27 cellular contexts compared by ENCODE assay signal in genomic region chr9:21728781-21729180, GRCh38.
A peak's percentile ranks its signal among the peaks of the same experiment; 100 is the strongest.
DNase-seq lines count a peak whose midpoint lies in the region; ATAC-seq, FAIRE-seq and TF ChIP-seq lines count a peak whose summit lies in the region.
"Had no signal": no experiment of that assay in that cellular context is flagged by ENCODE, and none has a peak within 500 bp of the region (broad histone marks: within the 10 kb centered on the region; RNA-seq: fewer than 3 reads in every experiment).

No MANE protein-coding gene starts in this region.

- no peak for FAIRE-seq in A549 (lab: Jason Lieb, UNC)
- FAIRE-seq: endometrium, small intestine had no signal

- POLR2A ChIA-PET in A549 (lab: Yijun Ruan, JAX), result no interaction called here

- TF ChIP-seq RAD21 in A549 (conservative IDR thresholded peaks at IDR 0.05 in 1 of 2, IDR thresholded peaks at IDR 0.05 in 1 of 2), result no peak

- H3K4me1 Mint-ChIP-seq in HFFc6 (ENCODE audit: low read depth), result peaks cover 33% of the 10 kb centered on the region
- H3K4me1 Mint-ChIP-seq: CD14-positive monocyte, nephron progenitor cell had no signal

- H3K27ac Mint-ChIP-seq in HFFc6, result peak overlapping the region; percentile 72
- H3K27ac Mint-ChIP-seq: CD14-positive monocyte, mesothelial cell of epicardium, nephron progenitor cell, progenitor cell of endocrine pancreas had no signal

- H3K4me2 ChIP-seq in A549, result peak overlapping the region; percentile 55

- DNase-seq in A549 (ENCODE audit: low read depth in 1 of 2, low spot score in 1 of 2) (peak in 1 of 2 experiments; percentile 18), HFFc6 (peak; percentile 71), astrocyte of the cerebellum (ENCODE audit: low read depth) (peak; percentile 95), fibroblast of the aortic adventitia (ENCODE audit: low read depth) (peak; percentile 93), SIG-M5 (lab: John Stamatoyannopoulos, UW) (no peak)
- DNase-seq: 8988T; activated CD4-positive, alpha-beta T cell treated with anti-CD3 and anti-CD28 coated beads, Interleukin-2, amount 50 U/mL, for 4 hours; DMS 273 treated with DMSO at 0.1 percent for 48 hours; KG1; NCI-H1048; NCI-H2029 treated with DMSO at 0.1 percent for 48 hours; nephron progenitor cell; small intestine; stimulated activated CD4-positive, alpha-beta T cell treated with anti-CD3 and anti-CD28 coated beads, Interleukin-4, amount 100 ng/mL, for 1 hour; SW 1271; uterus had no signal

- H3K9me3 Mint-ChIP-seq in HFFc6, result no peaks in the 10 kb centered on the region

- H3K4me3 ChIP-seq in A549 (no peak overlapping the region), astrocyte of the cerebellum (ENCODE audit: low read depth, low read length) (no peak overlapping the region), fibroblast of the aortic adventitia (ENCODE audit: low read depth, low read length) (no peak overlapping the region)
- H3K4me3 ChIP-seq: ascending aorta, coronary artery, uterus had no signal

- peak overlapping the region; percentile 41 for H3K4me3 Mint-ChIP-seq in HFFc6
- H3K4me3 Mint-ChIP-seq: CD14-positive monocyte, mesothelial cell of epicardium, nephron progenitor cell had no signal

- WGBS in A549 (ENCODE audit: missing lambda C conversion rate), result 25% methylated on average over 5 of the region's 5 CpGs

- no peak for TF ChIP-seq CTCF in A549 (IDR thresholded peaks at IDR 0.05)
- TF ChIP-seq CTCF in HFFc6 (IDR thresholded peaks at IDR 0.05), result no peak
- no peak for TF ChIP-seq CTCF in astrocyte of the cerebellum (IDR thresholded peaks at IDR 0.05; ENCODE audit: low read depth, low read length, missing control alignments)
- no peak for TF ChIP-seq CTCF in fibroblast of the aortic adventitia (IDR thresholded peaks at IDR 0.05; ENCODE audit: insufficient read depth, low read length)

- CTCF ChIA-PET in A549 (lab: Yijun Ruan, JAX), result interaction anchor here (1.1 kb wide), 1 partner anchor 20 kb away, joined by 3 read pairs; no protein-coding TSS in a partner anchor

- peak overlapping the region in 1 of 2 experiments; percentile 56; a peak in 4 of 6 replicates for H3K27ac ChIP-seq in A549
- H3K27ac ChIP-seq: ascending aorta, coronary artery, uterus had no signal

- H3K36me3 Mint-ChIP-seq in HFFc6 (ENCODE audit: low read depth), result peaks cover 5% of the 10 kb centered on the region; the same call in 1 of the 2 replicates
- H3K36me3 Mint-ChIP-seq: CD14-positive monocyte, mesothelial cell of epicardium had no signal

- H3K9me3 ChIP-seq in A549, result no peaks in the 10 kb centered on the region
- H3K9me3 ChIP-seq: ascending aorta, uterus had no signal

- peaks cover 5% of the 10 kb centered on the region; the same call in 1 of the 2 replicates for H3K27me3 Mint-ChIP-seq in HFFc6 (ENCODE audit: insufficient read depth)

- no peak for TF ChIP-seq EP300 in A549 (IDR thresholded peaks at IDR 0.05)

- in situ Hi-C loops in astrocyte of the cerebellum (cut with HindIII; ENCODE audit: low sequenced_read_pairs), result no loop called here

- ATAC-seq in A549 (peak in 1 of 2 experiments; percentile 72; a peak in 3 of 6 replicates), GM19328 (IDR thresholded peaks at IDR 0.05; ENCODE audit: unreplicated experiment) (no peak), HG03039 (IDR thresholded peaks at IDR 0.05; ENCODE audit: unreplicated experiment) (no peak), HG03280 (IDR thresholded peaks at IDR 0.05; ENCODE audit: unreplicated experiment) (no peak)
- ATAC-seq: left lobe of liver, Right ventricle myocardium inferior had no signal

- no peak for TF ChIP-seq POLR2A in A549 (IDR thresholded peaks at IDR 0.05; ENCODE audit: low read length)

- peaks cover 24% of the 10 kb centered on the region for H3K4me1 ChIP-seq in A549
- H3K4me1 ChIP-seq: ascending aorta, uterus had no signal

TF ChIP-seq in A549, 52 proteins besides CTCF, POLR2A, EP300 and RAD21:
- TF ChIP-seq POLR2AphosphoS2 (conservative IDR thresholded peaks at IDR 0.05; ENCODE audit: low read length), result no peak
- no peak for TF ChIP-seq JUN (IDR thresholded peaks at IDR 0.05)
- TF ChIP-seq JUNB (IDR thresholded peaks at IDR 0.05), result 0 out of 2 replicates have a peak, but pooled peaks have one; percentile 13
- TF ChIP-seq FOSL2 (IDR thresholded peaks at IDR 0.05), result no peak
- TF ChIP-seq FOSL2 (CRISPR knock-in tag; IDR thresholded peaks at IDR 0.05), result 0 out of 2 replicates have a peak, but pooled peaks have one; percentile 4
- TF ChIP-seq HOXA7 (CRISPR knock-in tag; IDR thresholded peaks at IDR 0.05), result no peak
- no peak for TF ChIP-seq BHLHE40 (IDR thresholded peaks at IDR 0.05; ENCODE audit: low read depth, low read length)
- no peak for TF ChIP-seq ELK1 (IDR thresholded peaks at IDR 0.05; ENCODE audit: low read depth, low read length)
